8 cellular contexts compared by ENCODE assay signal in the genomic region with DNA sequence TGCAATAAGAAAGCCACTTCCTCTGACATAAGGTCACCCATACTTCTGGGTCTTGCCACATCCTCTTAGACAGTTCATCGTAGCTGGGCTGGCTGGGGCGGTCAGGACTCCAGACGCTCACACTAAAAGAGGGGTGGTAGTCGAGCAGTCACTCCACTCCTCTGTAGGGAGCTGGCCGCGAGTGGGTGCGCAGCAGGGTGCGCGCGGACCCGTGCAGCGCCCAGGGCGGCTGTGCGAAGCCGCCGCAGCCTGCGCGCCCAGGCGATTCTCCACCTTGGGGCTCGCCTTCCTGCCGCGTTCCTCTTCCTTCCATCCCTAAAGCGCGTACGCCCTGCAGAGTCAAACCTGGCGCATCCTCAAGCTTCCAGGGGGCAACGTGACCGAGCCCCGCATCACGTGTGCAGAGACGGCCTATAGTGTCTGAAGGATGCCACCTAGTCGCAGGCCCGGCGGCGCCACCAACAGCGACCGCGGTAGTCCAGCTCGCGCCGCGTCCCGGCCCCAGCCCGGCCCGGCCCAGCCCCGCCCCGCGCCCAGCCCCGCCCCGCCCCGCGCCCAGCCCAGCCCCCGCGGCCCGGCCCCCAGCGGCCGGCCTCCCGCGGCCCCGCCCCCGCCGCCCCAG. TPM values are rescaled to one million over a fixed set of nuclear protein-coding genes. Genes with fewer than 3 reads are reported as not detected.
DNase-seq lines count a peak whose midpoint lies in the region; ATAC-seq, FAIRE-seq and TF ChIP-seq lines count a peak whose summit lies in the region.

No MANE protein-coding gene starts in this region.

- peak overlapping the region; percentile 94 for H3K4me3 ChIP-seq in GM12865 (ENCODE audit: low read depth, low read length)
- peak overlapping the region; percentile 75 to 99 for H3K4me3 ChIP-seq in SK-N-SH (ENCODE audit: low read depth in 2 of 2, low read length in 1 of 2)
- H3K4me3 ChIP-seq in pancreas = peak overlapping the region; percentile 61 to 89 (median 70)
- peak overlapping the region; percentile 79 to 99 (median 86) for H3K4me3 ChIP-seq in tibial nerve

- peak overlapping the region; percentile 94 for H3K4me3 Mint-ChIP-seq in activated naive CD8-positive, alpha-beta T cell treated with anti-CD3 and anti-CD28 coated beads for 36 hours

- H3K9me3 ChIP-seq in SK-N-SH (no peaks in the 10 kb centered on the region), pancreas (no peaks in the 10 kb centered on the region), tibial nerve (no peaks in the 10 kb centered on the region)

- peak overlapping the region; percentile 89 for H3K27ac Mint-ChIP-seq in activated naive CD8-positive, alpha-beta T cell treated with anti-CD3 and anti-CD28 coated beads for 36 hours

- H3K4me2 ChIP-seq in SK-N-SH = peak overlapping the region; percentile 87

- H3K27me3 Mint-ChIP-seq in activated naive CD8-positive, alpha-beta T cell treated with anti-CD3 and anti-CD28 coated beads for 36 hours = no peaks in the 10 kb centered on the region

- H3K27ac ChIP-seq in SK-N-SH (ENCODE audit: low read depth in 2 of 2, low read length in 1 of 2) (peak overlapping the region; percentile 89 to 92), pancreas (peak overlapping the region; percentile 91 to 99 (median 96)), tibial nerve (peak overlapping the region; percentile 94 to 100 (median 100))

- peak in 1 of 2 donors; percentile 52 for TF ChIP-seq POLR2A in tibial nerve (IDR thresholded peaks at IDR 0.05)

- peaks cover 8% of the 10 kb centered on the region; the same call in 1 of the 2 replicates for H4K20me1 ChIP-seq in SK-N-SH (ENCODE audit: insufficient read depth)

- H3K9me2 ChIP-seq in SK-N-SH = no peaks in the 10 kb centered on the region

- peaks cover 5% of the 10 kb centered on the region for H3K9me3 Mint-ChIP-seq in activated naive CD8-positive, alpha-beta T cell treated with anti-CD3 and anti-CD28 coated beads for 36 hours

- no peak for TF ChIP-seq RAD21 in SK-N-SH (IDR thresholded peaks at IDR 0.05; ENCODE audit: low read length)

- H2AFZ ChIP-seq in SK-N-SH (ENCODE audit: low read depth) = peak overlapping the region; percentile 85

- intact Hi-C loops in Right ventricle myocardium superior (cut with DNase I) (loop anchor here (5.0 kb wide), 2 partner anchors 44 to 391 kb away; partner anchors contain the start of genes GAS5 and ZBTB37), pancreas (cut with DNase I) (no loop called here)

- CTCF ChIA-PET in SK-N-SH (lab: Yijun Ruan, JAX) = interaction anchor here (1.2 to 2.7 kb wide), 3 partner anchors 14 to 741 kb away, joined by 4 to 10 read pairs (median 4); no protein-coding TSS in a partner anchor

- peak; percentile 95 for ATAC-seq in HG02623 (IDR thresholded peaks at IDR 0.05; ENCODE audit: unreplicated experiment)
- peak; percentile 89 for ATAC-seq in Right ventricle myocardium superior (ENCODE audit: poor library complexity)
- peak; percentile 83 to 89 (median 85) for ATAC-seq in pancreas

- H3F3A ChIP-seq in SK-N-SH (replicated peaks; ENCODE audit: insufficient read depth) = peaks cover 36% of the 10 kb centered on the region

- DNase-seq in GM12865 (ENCODE audit: low read depth) = peak; percentile 96
- DNase-seq in NCI-H1092 treated with DMSO at 0.1 percent for 48 hours (lab: John Stamatoyannopoulos, UW) = peak; percentile 92
- DNase-seq in SK-N-SH = peak; percentile 97
- DNase-seq in activated naive CD8-positive, alpha-beta T cell treated with anti-CD3 and anti-CD28 coated beads for 36 hours = peak; percentile 84
- peak; percentile 97 for DNase-seq in Right ventricle myocardium superior
- DNase-seq in pancreas = peak; percentile 88 to 95 (median 92)
- peak; percentile 80 to 82 for DNase-seq in tibial nerve (ENCODE audit: low spot score in 2 of 2)

- H3K27me3 ChIP-seq in SK-N-SH (ENCODE audit: insufficient read depth) = no peaks in the 10 kb centered on the region
- H3K27me3 ChIP-seq in pancreas = no peaks in the 10 kb centered on the region
- no peaks in the 10 kb centered on the region for H3K27me3 ChIP-seq in tibial nerve

- POLR2A ChIA-PET in SK-N-SH (lab: Yijun Ruan, JAX) = interaction anchor here (0.9 to 1.1 kb wide), 2 partner anchors 347 to 1522 kb away, joined by 3 to 4 read pairs; partner anchors contain the start of gene DARS2

- H3K36me3 ChIP-seq in SK-N-SH (replicated peaks in 1 of 2; ENCODE audit: control insufficient read depth in 1 of 2, insufficient read depth in 2 of 2, low read length in 1 of 2) (peaks cover 23 to 28% of the 10 kb centered on the region in 2 experiments), pancreas (peaks cover 0 to 9% (median 7%) of the 10 kb centered on the region in 3 donors), tibial nerve (peaks cover 0 to 18% (median 4%) of the 10 kb centered on the region in 3 donors)

- H3K4me1 Mint-ChIP-seq in activated naive CD8-positive, alpha-beta T cell treated with anti-CD3 and anti-CD28 coated beads for 36 hours = peaks cover 49% of the 10 kb centered on the region

- 1% methylated on average over 14 of the region's 62 CpGs for WGBS in SK-N-SH (ENCODE audit: low lambda C conversion rate)
- 0 to 1% methylated on average over 23 to 62 of the region's 62 CpGs for WGBS in pancreas, 2 donors
- WGBS in tibial nerve, 2 donors = 0 to 1% methylated on average over 13 to 35 of the region's 62 CpGs

- TF ChIP-seq EP300 in SK-N-SH (IDR thresholded peaks at IDR 0.05; ENCODE audit: borderline replicate concordance in 1 of 2, low read depth in 1 of 2, low read length in 1 of 2) (no peak), tibial nerve (IDR thresholded peaks at IDR 0.05) (no peak)

- TF ChIP-seq CTCF in GM12865 (IDR thresholded peaks at IDR 0.05; ENCODE audit: insufficient read depth, low read depth, low read length, missing control alignments) = no peak
- no peak for TF ChIP-seq CTCF in SK-N-SH (IDR thresholded peaks at IDR 0.05)
- TF ChIP-seq CTCF in pancreas (IDR thresholded peaks at IDR 0.05) = no peak
- TF ChIP-seq CTCF in tibial nerve (IDR thresholded peaks at IDR 0.05) = peak in 1 of 5 experiments; percentile 30

- H3K79me2 ChIP-seq in SK-N-SH (ENCODE audit: insufficient read depth) = peaks cover 71% of the 10 kb centered on the region

- peaks cover 39% of the 10 kb centered on the region for H3K36me3 Mint-ChIP-seq in activated naive CD8-positive, alpha-beta T cell treated with anti-CD3 and anti-CD28 coated beads for 36 hours

- H3K4me1 ChIP-seq in SK-N-SH (ENCODE audit: control insufficient read depth in 1 of 2, insufficient read depth in 2 of 2, low read depth in 1 of 2, low read length in 1 of 2) (peaks cover 22 to 47% of the 10 kb centered on the region in 2 experiments; a peak in 3 of 4 replicates), pancreas (peaks cover 20 to 49% (median 24%) of the 10 kb centered on the region in 3 donors), tibial nerve (peaks cover 0 to 66% (median 25%) of the 10 kb centered on the region in 4 donors)

- no peak for FAIRE-seq in pancreas (lab: Jason Lieb, UNC)

- peak overlapping the region; percentile 90 for H3K9ac ChIP-seq in SK-N-SH

TF ChIP-seq in SK-N-SH, 30 proteins besides CTCF, POLR2A, EP300 and RAD21 (continues in another document):
- TF ChIP-seq RXRA (IDR thresholded peaks at IDR 0.05; ENCODE audit: borderline replicate concordance, low read depth) (no peak), USF1 (IDR thresholded peaks at IDR 0.05; ENCODE audit: borderline replicate concordance, low read depth) (peak; percentile 95), RFX5 (IDR thresholded peaks at IDR 0.05; ENCODE audit: low read length) (no peak), MXI1 (IDR thresholded peaks at IDR 0.05; ENCODE audit: low read depth, low read length) (peak; percentile 89), TEAD4 (IDR thresholded peaks at IDR 0.05; ENCODE audit: borderline replicate concordance, insufficient read depth) (no peak), FOXM1 (IDR thresholded peaks at IDR 0.05; ENCODE audit: low read depth) (no peak), NRF1 (IDR thresholded peaks at IDR 0.05; ENCODE audit: low read depth, low read length) (peak; percentile 51), POLR2AphosphoS5 (IDR thresholded peaks at IDR 0.05; ENCODE audit: low read depth, low read length) (peak; percentile 20; the same call in 1 of the 2 replicates), USF2 (IDR thresholded peaks at IDR 0.05; ENCODE audit: borderline replicate concordance, low read depth, low read length) (peak; percentile 94)
- TF ChIP-seq, protein P1, sequence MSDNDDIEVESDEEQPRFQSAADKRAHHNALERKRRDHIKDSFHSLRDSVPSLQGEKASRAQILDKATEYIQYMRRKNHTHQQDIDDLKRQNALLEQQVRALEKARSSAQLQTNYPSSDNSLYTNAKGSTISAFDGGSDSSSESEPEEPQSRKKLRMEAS (IDR thresholded peaks at IDR 0.05; ENCODE audit: low read depth) = peak; percentile 68
- TF ChIP-seq, protein P2, sequence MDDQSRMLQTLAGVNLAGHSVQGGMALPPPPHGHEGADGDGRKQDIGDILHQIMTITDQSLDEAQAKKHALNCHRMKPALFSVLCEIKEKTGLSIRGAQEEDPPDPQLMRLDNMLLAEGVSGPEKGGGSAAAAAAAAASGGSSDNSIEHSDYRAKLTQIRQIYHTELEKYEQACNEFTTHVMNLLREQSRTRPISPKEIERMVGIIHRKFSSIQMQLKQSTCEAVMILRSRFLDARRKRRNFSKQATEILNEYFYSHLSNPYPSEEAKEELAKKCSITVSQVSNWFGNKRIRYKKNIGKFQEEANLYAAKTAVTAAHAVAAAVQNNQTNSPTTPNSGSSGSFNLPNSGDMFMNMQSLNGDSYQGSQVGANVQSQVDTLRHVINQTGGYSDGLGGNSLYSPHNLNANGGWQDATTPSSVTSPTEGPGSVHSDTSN (IDR thresholded peaks at IDR 0.05) = no peak

RNA-seq across cellular contexts. Expression of gene PRDX6, which starts 0.4 kb away (rescaled TPM):
- polyA plus RNA-seq in SK-N-SH (2012; rRNA removed) = 224 and 270 TPM in 2 replicates
- polyA plus RNA-seq in SK-N-SH (2012; cell fraction: cytosol; rRNA removed) = 279 and 294 TPM in 2 replicates
- 172 and 259 TPM in 2 replicates for polyA plus RNA-seq in SK-N-SH (2012; cell fraction: nucleus; rRNA removed)
- total RNA-seq in activated naive CD8-positive, alpha-beta T cell treated with anti-CD3 and anti-CD28 coated beads for 36 hours = 100 to 1,000 TPM; 168 to 175 TPM
- total RNA-seq in Right ventricle myocardium superior = 539 TPM
- 100 to 1,000 TPM in 3 of 6 donors, 10 to 100 TPM in 3; 89.8 to 126 (median 100) TPM for total RNA-seq in pancreas
- 100 to 1,000 TPM; 127 to 129 TPM for polyA plus RNA-seq in pancreas
- total RNA-seq in tibial nerve = 100 to 1,000 TPM; 285 to 478 (median 439) TPM

Comparison
In these comparisons a context has a peak if more than half of its experiments do, and no peak if none do; other contexts are left out.
1. Peak in every context shown above with its lines: DNase-seq, ATAC-seq, H3K4me3 ChIP-seq and H3K27ac ChIP-seq.